ENCODE assay signal across 2 cellular contexts in the genomic region with DNA sequence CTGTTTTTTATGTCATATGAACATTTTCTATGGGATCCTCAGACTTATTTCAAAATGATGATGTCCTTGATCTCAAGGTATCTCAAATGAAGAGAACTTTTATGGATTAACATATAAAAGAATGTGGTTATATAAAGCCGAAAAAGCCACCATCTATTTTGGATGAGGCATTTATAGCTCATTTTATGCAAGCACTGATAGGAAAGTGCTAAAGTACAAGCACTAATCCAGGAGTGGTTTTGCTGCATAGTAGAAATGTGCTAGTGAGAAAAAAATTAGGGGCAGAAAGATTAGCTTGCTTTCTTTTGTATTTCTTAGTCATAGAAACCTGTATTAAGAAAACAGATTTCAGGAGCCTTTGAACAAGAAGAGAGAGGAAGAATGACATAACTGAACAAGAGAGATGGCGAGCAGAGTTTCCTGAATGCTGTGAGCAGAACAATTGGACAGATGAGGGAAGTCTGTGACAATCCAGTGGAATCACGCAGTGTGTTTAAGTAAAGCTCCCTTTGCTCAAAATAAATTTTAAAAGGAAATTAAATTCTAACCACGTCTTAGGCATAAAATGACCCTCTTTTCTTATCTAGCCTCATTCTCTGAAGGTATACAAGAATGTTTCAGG.
TF ChIP-seq lines count a peak whose summit lies in the region.

No MANE protein-coding gene starts in this region.

TF ChIP-seq in GM23338, 12 proteins besides CTCF, POLR2A, EP300 and RAD21 (continued from another document):
- TF ChIP-seq, protein P1, sequence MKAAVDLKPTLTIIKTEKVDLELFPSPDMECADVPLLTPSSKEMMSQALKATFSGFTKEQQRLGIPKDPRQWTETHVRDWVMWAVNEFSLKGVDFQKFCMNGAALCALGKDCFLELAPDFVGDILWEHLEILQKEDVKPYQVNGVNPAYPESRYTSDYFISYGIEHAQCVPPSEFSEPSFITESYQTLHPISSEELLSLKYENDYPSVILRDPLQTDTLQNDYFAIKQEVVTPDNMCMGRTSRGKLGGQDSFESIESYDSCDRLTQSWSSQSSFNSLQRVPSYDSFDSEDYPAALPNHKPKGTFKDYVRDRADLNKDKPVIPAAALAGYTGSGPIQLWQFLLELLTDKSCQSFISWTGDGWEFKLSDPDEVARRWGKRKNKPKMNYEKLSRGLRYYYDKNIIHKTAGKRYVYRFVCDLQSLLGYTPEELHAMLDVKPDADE (IDR thresholded peaks at IDR 0.05) = no peak

TF ChIP-seq in HEK293T, 16 proteins besides CTCF, POLR2A, EP300 and RAD21 (continued from another document):
- TF ChIP-seq, protein P2, sequence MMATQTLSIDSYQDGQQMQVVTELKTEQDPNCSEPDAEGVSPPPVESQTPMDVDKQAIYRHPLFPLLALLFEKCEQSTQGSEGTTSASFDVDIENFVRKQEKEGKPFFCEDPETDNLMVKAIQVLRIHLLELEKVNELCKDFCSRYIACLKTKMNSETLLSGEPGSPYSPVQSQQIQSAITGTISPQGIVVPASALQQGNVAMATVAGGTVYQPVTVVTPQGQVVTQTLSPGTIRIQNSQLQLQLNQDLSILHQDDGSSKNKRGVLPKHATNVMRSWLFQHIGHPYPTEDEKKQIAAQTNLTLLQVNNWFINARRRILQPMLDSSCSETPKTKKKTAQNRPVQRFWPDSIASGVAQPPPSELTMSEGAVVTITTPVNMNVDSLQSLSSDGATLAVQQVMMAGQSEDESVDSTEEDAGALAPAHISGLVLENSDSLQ (IDR thresholded peaks at IDR 0.05) = no peak
- no peak for TF ChIP-seq ARNT (IDR thresholded peaks at IDR 0.05)
- no peak for TF ChIP-seq FOXM1 (IDR thresholded peaks at IDR 0.05; ENCODE audit: borderline replicate concordance)
- no peak for TF ChIP-seq NFRKB (IDR thresholded peaks at IDR 0.05)
- no peak for TF ChIP-seq CTBP1 (IDR thresholded peaks at IDR 0.05; ENCODE audit: borderline replicate concordance)
- no peak for TF ChIP-seq FOXA1 (IDR thresholded peaks at IDR 0.05)
- TF ChIP-seq HDGF (IDR thresholded peaks at IDR 0.05; ENCODE audit: borderline replicate concordance) = no peak
